8 cellular contexts compared by ENCODE assay signal in genomic region chr1:161165742-161166668, GRCh38. TPM values are rescaled to one million over a fixed set of nuclear protein-coding genes. Genes with fewer than 3 reads are reported as not detected.
A peak's percentile ranks its signal among the peaks of the same experiment; 100 is the strongest.
DNase-seq lines count a peak whose midpoint lies in the region; ATAC-seq and TF ChIP-seq lines count a peak whose summit lies in the region.

PPOX (plus strand) TSS chr1:161166426; CDS start chr1:161166848, 422 bp downstream.

- intact Hi-C loops in natural killer cell (cut with micrococcal nuclease), result loop anchor here (1.0 to 5.0 kb wide), 5 partner anchors 11 to 36 kb away; partner anchors contain the start of genes B4GALT3, DEDD, NDUFS2 and UFC1

- no peaks in the 10 kb centered on the region for H3K27me3 Mint-ChIP-seq in activated T-helper 17 cell treated with anti-CD3 and anti-CD28 coated beads, Interleukin-2, amount 50 U/mL, for 72 hours
- no peaks in the 10 kb centered on the region for H3K27me3 Mint-ChIP-seq in natural killer cell (ENCODE audit: low read depth in 2 of 2)

- peaks cover 24% of the 10 kb centered on the region for H3K4me1 Mint-ChIP-seq in activated T-helper 17 cell treated with anti-CD3 and anti-CD28 coated beads, Interleukin-2, amount 50 U/mL, for 72 hours
- H3K4me1 Mint-ChIP-seq in natural killer cell, result peaks cover 25 to 51% of the 10 kb centered on the region in 2 donors

- POLR2A ChIA-PET in RWPE1 (lab: Yijun Ruan, JAX; ENCODE audit: low non-redundant PET), result interaction anchor here (0.6 to 1.3 kb wide), 2 partner anchors 13 to 169 kb away, joined by 3 to 6 read pairs; partner anchors contain the start of gene UFC1

- peak within 1 kb of the TSS; percentile 92 for H3K4me3 Mint-ChIP-seq in activated T-helper 17 cell treated with anti-CD3 and anti-CD28 coated beads, Interleukin-2, amount 50 U/mL, for 72 hours
- peak within 1 kb of the TSS; percentile 93 for H3K4me3 Mint-ChIP-seq in natural killer cell

- peak; percentile 40 for TF ChIP-seq CTCF in LNCaP clone FGC (IDR thresholded peaks at IDR 0.05; ENCODE audit: control insufficient read depth, extremely low read depth, insufficient read depth)
- peak; percentile 71 for TF ChIP-seq CTCF in RWPE1 (conservative IDR thresholded peaks at IDR 0.05; ENCODE audit: low read depth)
- TF ChIP-seq CTCF in fibroblast of mammary gland (conservative IDR thresholded peaks at IDR 0.05; ENCODE audit: control insufficient read depth, insufficient read depth, low read depth, low read length), result peak; percentile 57
- peak; percentile 44 for TF ChIP-seq CTCF in natural killer cell (IDR thresholded peaks at IDR 0.05)

- CTCF ChIA-PET in RWPE1 (lab: Yijun Ruan, JAX), result interaction anchor here (0.6 kb wide), 2 partner anchors 15 to 28 kb away, joined by 4 read pairs; no protein-coding TSS in a partner anchor

- peak within 1 kb of the TSS; percentile 84 for H3K27ac ChIP-seq in RWPE1

- H3K4me3 ChIP-seq in LNCaP clone FGC (ENCODE audit: low read depth, low read length) (peak within 1 kb of the TSS; percentile 89), fibroblast of mammary gland (ENCODE audit: control insufficient read depth, low read depth, low read length) (peak within 1 kb of the TSS; percentile 81)

- peak; percentile 97 for ATAC-seq in activated T-helper 17 cell treated with anti-CD3 and anti-CD28 coated beads, Interleukin-2, amount 50 U/mL, for 72 hours (replicated peaks)
- ATAC-seq in natural killer cell, result peak; percentile 88 to 97 (median 91)

- peaks cover 86% of the 10 kb centered on the region for H3K36me3 Mint-ChIP-seq in activated T-helper 17 cell treated with anti-CD3 and anti-CD28 coated beads, Interleukin-2, amount 50 U/mL, for 72 hours (ENCODE audit: low read depth)
- peaks cover 4% of the 10 kb centered on the region for H3K36me3 Mint-ChIP-seq in natural killer cell

- H3K27ac Mint-ChIP-seq in activated T-helper 17 cell treated with anti-CD3 and anti-CD28 coated beads, Interleukin-2, amount 50 U/mL, for 72 hours, result peak within 1 kb of the TSS; percentile 97
- H3K27ac Mint-ChIP-seq in natural killer cell, result peak within 1 kb of the TSS; percentile 97 to 98

- DNase-seq in ELR (ENCODE audit: low read depth), result peak; percentile 99
- DNase-seq in H4 (ENCODE audit: low spot score), result peak; percentile 98
- DNase-seq in LNCaP clone FGC (ENCODE audit: low read depth), result peak; percentile 98
- peak; percentile 94 for DNase-seq in RWPE1 (ENCODE audit: low spot score)
- peak; percentile 98 for DNase-seq in fibroblast of mammary gland (ENCODE audit: low read depth)
- peak; percentile 89 for DNase-seq in natural killer cell
- DNase-seq in stimulated activated naive CD4-positive, alpha-beta T cell treated with Interleukin-2 at 50 U/mL for 16 hours (lab: John Stamatoyannopoulos, UW), result peak; percentile 95

- H3K9me3 Mint-ChIP-seq in activated T-helper 17 cell treated with anti-CD3 and anti-CD28 coated beads, Interleukin-2, amount 50 U/mL, for 72 hours, result no peaks in the 10 kb centered on the region
- H3K9me3 Mint-ChIP-seq in natural killer cell, result no peaks in the 10 kb centered on the region

RNA-seq across cellular contexts. Expression of gene PPOX, which starts in this region (rescaled TPM):
- total RNA-seq in H4 (2014; rRNA removed; shearing (Covaris generic)), result 9.2 and 13.9 TPM in 2 replicates
- 10 to 100 TPM; 27.3 to 44.9 TPM for total RNA-seq in activated T-helper 17 cell treated with anti-CD3 and anti-CD28 coated beads, Interleukin-2, amount 50 U/mL, for 72 hours
- total RNA-seq in natural killer cell, result 10 to 100 TPM; 45.5 to 66.3 (median 57.4) TPM

Comparison
In these comparisons a context has a peak if more than half of its experiments do, and no peak if none do; other contexts are left out.
1. Peak in every context shown above with its lines: DNase-seq, ATAC-seq, H3K4me3 ChIP-seq and H3K27ac ChIP-seq.